Comparison of ENCODE assay signal across 16 cellular contexts in the genomic region with DNA sequence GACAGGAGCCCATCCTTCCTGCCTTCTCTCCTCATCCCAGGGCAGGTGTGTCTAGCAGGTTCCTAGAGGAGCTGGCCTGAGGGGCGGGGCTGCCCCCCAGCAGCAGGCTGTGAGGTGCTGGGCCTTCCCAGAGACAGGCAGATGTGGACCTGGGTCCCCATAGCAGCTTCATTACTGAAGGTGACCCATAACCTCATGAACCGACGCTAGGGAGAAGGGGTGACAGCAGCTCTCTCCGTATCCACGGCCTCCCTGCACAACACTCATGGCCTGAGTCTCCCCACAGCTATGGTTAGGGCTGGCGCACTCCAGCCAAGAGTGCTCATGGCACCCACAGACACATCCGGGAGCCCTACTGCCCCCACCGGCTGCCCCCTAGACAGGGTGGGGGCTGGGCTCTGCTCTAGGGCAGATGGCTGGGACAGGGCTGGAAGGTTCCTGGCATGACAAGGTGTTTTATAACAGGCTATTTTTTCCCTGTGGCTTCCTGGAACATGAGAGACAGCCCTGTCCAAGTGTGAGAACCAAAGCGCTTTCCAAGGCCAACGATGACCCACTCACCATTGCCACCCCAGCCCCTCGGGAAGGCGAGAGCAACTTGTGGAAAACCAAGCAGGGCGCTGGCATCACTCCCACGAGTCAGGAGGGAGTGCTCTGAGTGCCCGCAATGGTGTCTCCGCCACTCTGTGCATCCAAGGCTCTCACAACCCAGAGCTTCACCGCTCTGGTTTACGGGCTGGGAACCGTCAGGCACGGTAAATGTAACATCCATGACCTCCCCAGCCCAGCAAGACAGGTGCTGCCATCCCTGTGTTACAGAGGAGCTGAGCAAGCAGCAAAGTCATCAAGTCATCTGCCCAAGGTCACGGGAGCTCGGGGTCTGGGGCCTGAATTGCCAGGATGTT. TPM values are rescaled to one million over a fixed set of nuclear protein-coding genes. Genes with fewer than 3 reads are reported as not detected.
A peak's percentile ranks its signal among the peaks of the same experiment; 100 is the strongest.
DNase-seq lines count a peak whose midpoint lies in the region; ATAC-seq, FAIRE-seq and TF ChIP-seq lines count a peak whose summit lies in the region.
"Had no signal": no experiment of that assay in that cellular context is flagged by ENCODE, and none has a peak within 500 bp of the region (broad histone marks: within the 10 kb centered on the region; RNA-seq: fewer than 3 reads in every experiment).

No MANE protein-coding gene starts in this region.

- CTCF ChIA-PET in PC-9 (lab: Charles Lee) = no interaction called here

- 89 to 90% methylated on average over 22 of the region's 22 CpGs for WGBS in aorta, 2 donors

- H2AFZ ChIP-seq in PC-9 = no peak overlapping the region

- no peak overlapping the region for H3K4me3 ChIP-seq in kidney (ENCODE audit: low read length in 2 of 2)
- H3K4me3 ChIP-seq in aorta (ENCODE audit: low read length in 2 of 2) = no peak overlapping the region
- H3K4me3 ChIP-seq in PC-9 = no peak overlapping the region

- no peaks in the 10 kb centered on the region for H3K9me3 ChIP-seq in kidney (ENCODE audit: control insufficient read depth in 1 of 2, low read length in 2 of 2)
- H3K9me3 ChIP-seq in aorta (ENCODE audit: control insufficient read depth, low read length) = no peaks in the 10 kb centered on the region
- H3K9me3 ChIP-seq in PC-9 (ENCODE audit: insufficient read depth, low read depth) = no peaks in the 10 kb centered on the region

- no peaks in the 10 kb centered on the region for H4K20me1 ChIP-seq in PC-9 (ENCODE audit: insufficient read depth)

- no TSS peak for BruUV-seq in PC-9 (replicated peaks; lab: Mats Ljungman, UMichigan)

- no peak for TF ChIP-seq CTCF in kidney (IDR thresholded peaks at IDR 0.05; ENCODE audit: borderline replicate concordance, extremely low read depth, insufficient read depth)
- TF ChIP-seq CTCF in PC-9 (conservative IDR thresholded peaks at IDR 0.05) = no peak

- DNase-seq in RPMI8226 (peak; percentile 1), cardiac septum (ENCODE audit: low spot score) (peak; percentile 84), kidney (peak; percentile 55), aorta (peak; percentile 35 to 60), PC-9 (no peak)
- DNase-seq: DMS79, IMR-90, NCI-H1417, NCI-H187 treated with DMSO at 0.1 percent for 48 hours, NCI-H226, NCI-H524 treated with DMSO at 0.1 percent for 48 hours had no signal

- H3K9me2 ChIP-seq in PC-9 (ENCODE audit: insufficient read depth) = no peaks in the 10 kb centered on the region

- ATAC-seq in aorta (ENCODE audit: low FRiP score) = no peak
- ATAC-seq in HG03025 (IDR thresholded peaks at IDR 0.05; ENCODE audit: low FRiP score, unreplicated experiment) = no peak
- no peak for ATAC-seq in HG02610 (IDR thresholded peaks at IDR 0.05; ENCODE audit: unreplicated experiment)

- no peak overlapping the region for H3K9ac ChIP-seq in kidney (ENCODE audit: low read length in 2 of 2)

- peaks cover 3 to 4% of the 10 kb centered on the region in 2 donors for H3K36me3 ChIP-seq in kidney (ENCODE audit: control insufficient read depth in 1 of 2, insufficient read depth in 2 of 2, low read length in 2 of 2)
- peaks cover 0 to 2% of the 10 kb centered on the region in 2 donors for H3K36me3 ChIP-seq in aorta (ENCODE audit: control insufficient read depth in 1 of 2, insufficient read depth in 2 of 2, low read length in 1 of 2)
- no peaks in the 10 kb centered on the region for H3K36me3 ChIP-seq in PC-9 (ENCODE audit: low read depth)

- H3K27ac ChIP-seq in kidney (ENCODE audit: low read depth in 2 of 2, low read length in 2 of 2) (no peak overlapping the region), aorta (ENCODE audit: low read depth in 1 of 2, low read length in 2 of 2) (no peak overlapping the region), PC-9 (no peak overlapping the region)
- H3K27ac ChIP-seq: C4-2B had no signal

- intact Hi-C loops in cardiac septum (cut with DNase I) = loop anchor here (1.0 kb wide), 1 partner anchor 61 kb away; no protein-coding TSS in a partner anchor
- intact Hi-C loops in kidney (cut with DNase I) = no loop called here
- intact Hi-C loops in aorta (cut with DNase I) = no loop called here
- intact Hi-C loops in PC-9 (cut with micrococcal nuclease; ENCODE audit: unreplicated experiment) = no loop called here

- no peak for FAIRE-seq in kidney (lab: Jason Lieb, UNC)
- FAIRE-seq: H1, HTR-8/SVneo had no signal

- H3K4me1 ChIP-seq in kidney (ENCODE audit: control insufficient read depth in 1 of 2, insufficient read depth in 1 of 2, low read depth in 1 of 2, low read length in 2 of 2) (peaks cover 0 to 2% of the 10 kb centered on the region in 2 donors), aorta (ENCODE audit: control insufficient read depth in 1 of 2, insufficient read depth in 2 of 2, low read length in 2 of 2) (no peaks in the 10 kb centered on the region), PC-9 (replicated peaks; ENCODE audit: insufficient read depth) (no peaks in the 10 kb centered on the region)

- POLR2A ChIA-PET in PC-9 (lab: Charles Lee; ENCODE audit: unreplicated experiment) = no interaction called here

- H3K27me3 ChIP-seq in aorta (ENCODE audit: control insufficient read depth in 1 of 2, insufficient read depth in 2 of 2, low read length in 1 of 2) (no peaks in the 10 kb centered on the region), PC-9 (ENCODE audit: insufficient read depth, low read depth) (no peaks in the 10 kb centered on the region)

- no peaks in the 10 kb centered on the region for H3F3A ChIP-seq in PC-9 (ENCODE audit: insufficient read depth, low read depth)

- H3K79me2 ChIP-seq in PC-9 (ENCODE audit: low read depth) = no peaks in the 10 kb centered on the region

- no peak overlapping the region for H3K4me2 ChIP-seq in PC-9

RNA-seq across cellular contexts. Expression of gene ACOX3, which starts 59.8 kb away (rescaled TPM):
- total RNA-seq in cardiac septum = 29.3 TPM
- 21.7 TPM for total RNA-seq in kidney
- polyA plus RNA-seq in kidney (ENCODE audit: insufficient read depth, low read depth, low replicate concordance) = 10.1 TPM
- total RNA-seq in aorta = 10 to 100 TPM; 37.6 to 43.7 TPM
- polyA plus RNA-seq in aorta = 10 to 100 TPM; 26.3 to 33.6 TPM
- total RNA-seq in PC-9 (2021) = 21.0 and 26.1 TPM in 2 replicates

RNA-seq across cellular contexts. Expression of gene TRMT44, which starts 59.8 kb away (rescaled TPM):
- total RNA-seq in cardiac septum (9.0 TPM), kidney (20.1 TPM), aorta (10 to 100 TPM; 18.1 to 23.1 TPM), PC-9 (2021) (17.4 and 17.9 TPM in 2 replicates)
- polyA plus RNA-seq in kidney (ENCODE audit: insufficient read depth, low read depth, low replicate concordance) (5.1 TPM), aorta (10 to 100 TPM in 1 of 2 donors, 1 to 10 TPM in 1; 6.1 to 10.3 TPM)

Comparison
In these comparisons a context has a peak if more than half of its experiments do, and no peak if none do; other contexts are left out.
1. DNase-seq: peak in RPMI8226 (single experiment), cardiac septum (single experiment), kidney (single experiment) and aorta (2 of 2); none in PC-9 (0 of 2).